In genomic region chr3:167901087-167901486, GRCh38 we compare ENCODE assay signal across 25 cellular contexts.
"Had no signal": no experiment of that assay in that cellular context is flagged by ENCODE, and none has a peak within 500 bp of the region (broad histone marks: within the 10 kb centered on the region; RNA-seq: fewer than 3 reads in every experiment).

No MANE protein-coding gene starts in this region.

- H3K79me2 ChIP-seq: hepatocyte had no signal

- H3K4me1 ChIP-seq: heart right ventricle, left lung, lower lobe of right lung, spleen, tibial artery, upper lobe of right lung had no signal

- H3K4me2 ChIP-seq: hepatocyte had no signal

- FAIRE-seq: keratinocyte, urothelium cell line had no signal

- H3K4me3 ChIP-seq: heart right ventricle, hepatocyte, left lung, lower lobe of right lung, ovary, skin epidermis, spleen, suprapubic skin, thoracic aorta, tibial artery, upper lobe of right lung had no signal

- DNase-seq: heart right ventricle; kidney glomerular epithelial cell; left cardiac atrium; left lung; lower lobe of right lung; midbrain; naive thymus-derived CD8-positive, alpha-beta T cell; ovary; retina; right cardiac atrium; spleen; stimulated activated CD4-positive, alpha-beta T cell treated with anti-CD3 and anti-CD28 coated beads, Interleukin-4, amount 100 ng/mL, for 24 hours; stimulated activated naive CD4-positive, alpha-beta T cell; tibial artery; trophoblast cell; upper lobe of right lung had no signal

- H3K9me3 ChIP-seq: left lung, lower lobe of right lung, neutrophil, ovary, suprapubic skin, thoracic aorta, tibial artery, upper lobe of right lung had no signal

- H2AFZ ChIP-seq: hepatocyte had no signal

- H3K36me3 ChIP-seq: left lung, lower lobe of right lung, neutrophil, ovary, spleen, suprapubic skin, thoracic aorta, tibial artery, upper lobe of right lung had no signal

- H3K27ac ChIP-seq: heart right ventricle, hepatocyte, left lung, lower lobe of right lung, neutrophil, ovary, skin epidermis, spleen, suprapubic skin, thoracic aorta, tibial artery, upper lobe of right lung had no signal

- ATAC-seq: heart right ventricle; left cardiac atrium; left lung; lower lobe of right lung; naive thymus-derived CD8-positive, alpha-beta T cell; right cardiac atrium; sciatic nerve; stimulated activated effector memory CD8-positive, alpha-beta T cell treated with anti-CD3 and anti-CD28 coated beads, Interleukin-12 subunit alpha, Interleukin-12 subunit beta, amount 100 ng/mL, for 72 hours; upper lobe of right lung had no signal

- H3K27me3 ChIP-seq: heart right ventricle, hepatocyte, left lung, neutrophil, ovary, spleen, suprapubic skin, tibial artery, upper lobe of right lung had no signal
